Comparison of ENCODE assay signal across 8 cellular contexts in genomic region chr9:95316794-95317118, GRCh38. TPM values are rescaled to one million over a fixed set of nuclear protein-coding genes. Genes with fewer than 3 reads are reported as not detected.
DNase-seq lines count a peak whose midpoint lies in the region; ATAC-seq and TF ChIP-seq lines count a peak whose summit lies in the region.

No MANE protein-coding gene starts in this region.

- no peak for TF ChIP-seq CTCF in right atrium auricular region (IDR thresholded peaks at IDR 0.05)

- DNase-seq in NCI-H2227 (lab: John Stamatoyannopoulos, UW; ENCODE audit: unreplicated experiment) (peak; percentile 85), NCI-H2227 treated with DMSO at 0.1 percent for 48 hours (lab: John Stamatoyannopoulos, UW) (no peak), NCI-H69 (lab: John Stamatoyannopoulos, UW) (peak; percentile 98), right atrium auricular region (ENCODE audit: low spot score) (no peak)

- H3K27ac ChIP-seq in angular gyrus (ENCODE audit: low read depth, low read length) (peak overlapping the region; percentile 42), right atrium auricular region (peak overlapping the region; percentile 93 to 97), rectal smooth muscle tissue (ENCODE audit: low read depth, low read length) (peak overlapping the region; percentile 90)

- H3K36me3 ChIP-seq in right atrium auricular region (no peaks in the 10 kb centered on the region), rectal smooth muscle tissue (ENCODE audit: control insufficient read depth, insufficient read depth, low read length) (no peaks in the 10 kb centered on the region)

- H3K4me1 ChIP-seq in right atrium auricular region (peaks cover 0 to 9% of the 10 kb centered on the region in 2 donors), rectal smooth muscle tissue (ENCODE audit: control insufficient read depth, insufficient read depth, low read length) (peaks cover 2% of the 10 kb centered on the region)

- H3K4me3 ChIP-seq in right atrium auricular region = peak overlapping the region; percentile 86 to 96
- H3K4me3 ChIP-seq in rectal smooth muscle tissue (ENCODE audit: low read length) = peak overlapping the region; percentile 96

- no peak overlapping the region for H3K9ac ChIP-seq in rectal smooth muscle tissue (ENCODE audit: low read length)

- ATAC-seq in GM21360 (IDR thresholded peaks at IDR 0.05; ENCODE audit: unreplicated experiment) = peak; percentile 45
- ATAC-seq in HG03571 (IDR thresholded peaks at IDR 0.05; ENCODE audit: unreplicated experiment) = peak; percentile 34

- no peaks in the 10 kb centered on the region for H3K9me3 ChIP-seq in right atrium auricular region

- no peaks in the 10 kb centered on the region for H3K27me3 ChIP-seq in right atrium auricular region
- no peaks in the 10 kb centered on the region for H3K27me3 ChIP-seq in rectal smooth muscle tissue (ENCODE audit: control insufficient read depth, insufficient read depth, low read length)

RNA-seq across cellular contexts. Expression of gene FANCC, which starts 0.8 kb away (rescaled TPM):
- total RNA-seq in right atrium auricular region = 1 to 10 TPM; 1.8 to 6.2 TPM

Comparison
In these comparisons a context has a peak if more than half of its experiments do, and no peak if none do; other contexts are left out.
1. DNase-seq: peak in NCI-H2227 (single experiment) and NCI-H69 (single experiment); none in NCI-H2227 treated with DMSO at 0.1 percent for 48 hours (single experiment) and right atrium auricular region (single experiment).
2. H3K27ac ChIP-seq: peak in every context shown above with its lines; median percentile 95 in right atrium auricular region; 90 in rectal smooth muscle tissue; 42 in angular gyrus.